ENCODE assay signal across 1 cellular context in the genomic region with DNA sequence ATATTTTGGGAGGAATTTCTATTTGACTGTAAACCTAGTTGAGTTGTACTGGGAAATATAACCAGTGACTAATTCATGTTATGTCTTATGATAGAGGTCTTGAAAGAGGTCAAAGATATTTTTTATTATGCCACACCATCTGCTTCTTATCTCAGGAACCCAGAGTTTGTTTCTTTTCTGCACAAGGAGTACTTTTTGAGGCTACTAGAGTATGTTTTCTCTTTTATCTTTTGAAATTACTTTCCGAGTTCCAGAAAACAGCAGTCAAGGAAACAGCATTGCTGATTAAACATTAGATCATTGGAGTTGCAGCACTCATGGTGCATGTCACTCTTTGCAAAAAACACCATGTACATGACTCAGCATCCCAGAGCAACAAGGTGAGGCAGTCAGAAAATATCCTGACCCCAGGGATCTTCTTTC.
A peak's percentile ranks its signal among the peaks of the same experiment; 100 is the strongest.
TF ChIP-seq lines count a peak whose summit lies in the region.

No MANE protein-coding gene starts in this region.

TF ChIP-seq in IMR-90, 13 proteins besides CTCF, POLR2A, EP300 and RAD21 (continued from another document):
- TF ChIP-seq NFE2L2 (IDR thresholded peaks at IDR 0.05; ENCODE audit: low read depth, low read length), result peak; percentile 93
- no peak for TF ChIP-seq MXI1 (IDR thresholded peaks at IDR 0.05; ENCODE audit: borderline replicate concordance, low read depth, low read length)
- no peak for TF ChIP-seq MAZ (IDR thresholded peaks at IDR 0.05; ENCODE audit: borderline replicate concordance, low read depth, low read length)
- TF ChIP-seq FOS (IDR thresholded peaks at IDR 0.05; ENCODE audit: low read depth, low read length), result peak; percentile 79
